Comparison of ENCODE assay signal across 24 cellular contexts in genomic region chr20:59220161-59220560, GRCh38. TPM values are rescaled to one million over a fixed set of nuclear protein-coding genes. Genes with fewer than 3 reads are reported as not detected.
A peak's percentile ranks its signal among the peaks of the same experiment; 100 is the strongest.
DNase-seq lines count a peak whose midpoint lies in the region; ATAC-seq and TF ChIP-seq lines count a peak whose summit lies in the region.
"Had no signal": no experiment of that assay in that cellular context is flagged by ENCODE, and none has a peak within 500 bp of the region (broad histone marks: within the 10 kb centered on the region; RNA-seq: fewer than 3 reads in every experiment).

No MANE protein-coding gene starts in this region.

- peaks cover 5 to 13% of the 10 kb centered on the region in 2 donors for H3K4me1 ChIP-seq in naive thymus-derived CD4-positive, alpha-beta T cell (ENCODE audit: control insufficient read depth in 2 of 2, insufficient read depth in 2 of 2, low read length in 2 of 2)
- H3K4me1 ChIP-seq in gastrocnemius medialis = peaks cover 10 to 16% of the 10 kb centered on the region in 2 donors

- H3K27me3 Mint-ChIP-seq in activated naive CD8-positive, alpha-beta T cell = no peaks in the 10 kb centered on the region
- H3K27me3 Mint-ChIP-seq in activated naive CD8-positive, alpha-beta T cell treated with anti-CD3 and anti-CD28 coated beads, Interleukin-2, amount 50 U/mL, for 24 hours = peaks cover 4% of the 10 kb centered on the region
- H3K27me3 Mint-ChIP-seq in T-cell = no peaks in the 10 kb centered on the region
- peaks cover 0 to 14% (median 0%) of the 10 kb centered on the region in 5 donors for H3K27me3 Mint-ChIP-seq in naive thymus-derived CD4-positive, alpha-beta T cell

- no peak for ATAC-seq in activated naive CD8-positive, alpha-beta T cell treated with anti-CD3 and anti-CD28 coated beads, Interleukin-2, amount 50 U/mL, for 24 hours
- ATAC-seq in T-cell (replicated peaks in 1 of 4) (no peak), gastrocnemius medialis (no peak), GM19324 (IDR thresholded peaks at IDR 0.05; ENCODE audit: low FRiP score, unreplicated experiment) (no peak)
- ATAC-seq in naive thymus-derived CD4-positive, alpha-beta T cell = no peak
- ATAC-seq: HCT116, Right ventricle myocardium inferior had no signal

- peaks cover 21% of the 10 kb centered on the region for H3K4me1 Mint-ChIP-seq in activated naive CD8-positive, alpha-beta T cell (ENCODE audit: low read depth)
- peaks cover 35% of the 10 kb centered on the region for H3K4me1 Mint-ChIP-seq in activated naive CD8-positive, alpha-beta T cell treated with anti-CD3 and anti-CD28 coated beads, Interleukin-2, amount 50 U/mL, for 24 hours
- H3K4me1 Mint-ChIP-seq in T-cell = peaks cover 29 to 34% (median 33%) of the 10 kb centered on the region in 3 donors
- peaks cover 14 to 43% (median 32%) of the 10 kb centered on the region in 7 donors for H3K4me1 Mint-ChIP-seq in naive thymus-derived CD4-positive, alpha-beta T cell

- peak overlapping the region; percentile 22 for H3K27ac Mint-ChIP-seq in activated naive CD8-positive, alpha-beta T cell
- H3K27ac Mint-ChIP-seq in activated naive CD8-positive, alpha-beta T cell treated with anti-CD3 and anti-CD28 coated beads, Interleukin-2, amount 50 U/mL, for 24 hours = no peak overlapping the region
- peak overlapping the region; percentile 83 to 86 for H3K27ac Mint-ChIP-seq in T-cell
- peak overlapping the region in 8 of 9 donors; percentile 36 to 91 (median 74) for H3K27ac Mint-ChIP-seq in naive thymus-derived CD4-positive, alpha-beta T cell

- no peak for TF ChIP-seq POLR2A in gastrocnemius medialis (IDR thresholded peaks at IDR 0.05)

- peaks cover 0 to 17% (median 0%) of the 10 kb centered on the region in 3 experiments for H3K36me3 ChIP-seq in naive thymus-derived CD4-positive, alpha-beta T cell (ENCODE audit: control insufficient read depth in 2 of 3, insufficient read depth in 3 of 3, low read length in 3 of 3)
- H3K36me3 ChIP-seq in gastrocnemius medialis = no peaks in the 10 kb centered on the region
- H3K36me3 ChIP-seq: BLaER1, SJCRH30 had no signal

- no peak for TF ChIP-seq CTCF in gastrocnemius medialis (IDR thresholded peaks at IDR 0.05 in 4 of 5, conservative IDR thresholded peaks at IDR 0.05 in 1 of 5)

- no peak for DNase-seq in activated naive CD8-positive, alpha-beta T cell treated with anti-CD3 and anti-CD28 coated beads, Interleukin-2, amount 50 U/mL, for 24 hours
- DNase-seq in T-cell = no peak
- DNase-seq in naive thymus-derived CD4-positive, alpha-beta T cell = no peak
- no peak for DNase-seq in NCI-H2107 treated with DMSO at 0.1 percent for 48 hours (lab: John Stamatoyannopoulos, UW; ENCODE audit: unreplicated experiment)
- no peak for DNase-seq in gastrocnemius medialis
- DNase-seq: DMS153, DND-41, MM.1S, NCI-H2029, NCI-H446 treated with DMSO at 0.1 percent for 48 hours, NCI-H526, PC-9, SJCRH30 had no signal

- CTCF ChIA-PET in T-cell (lab: Charles Lee) = no interaction called here
- CTCF ChIA-PET in naive thymus-derived CD4-positive, alpha-beta T cell (lab: Charles Lee) = no interaction called here

- H3K36me3 Mint-ChIP-seq in activated naive CD8-positive, alpha-beta T cell = peaks cover 2% of the 10 kb centered on the region
- H3K36me3 Mint-ChIP-seq in activated naive CD8-positive, alpha-beta T cell treated with anti-CD3 and anti-CD28 coated beads, Interleukin-2, amount 50 U/mL, for 24 hours (ENCODE audit: low read depth) = peaks cover 4% of the 10 kb centered on the region
- peaks cover 47% of the 10 kb centered on the region for H3K36me3 Mint-ChIP-seq in T-cell
- peaks cover 6 to 20% (median 7%) of the 10 kb centered on the region in 5 donors for H3K36me3 Mint-ChIP-seq in naive thymus-derived CD4-positive, alpha-beta T cell

- intact Hi-C loops in naive thymus-derived CD4-positive, alpha-beta T cell (cut with micrococcal nuclease) = loop anchor here (5.0 to 10.0 kb wide), 5 partner anchors 73 to 565 kb away; partner anchors contain the start of genes PRELID3B (in 1 of the 2) and STX16 (in 1 of the 2)
- intact Hi-C loops in gastrocnemius medialis (cut with DNase I; ENCODE audit: low total_unique reads) = no loop called here

- H3K27ac ChIP-seq in naive thymus-derived CD4-positive, alpha-beta T cell (ENCODE audit: low read depth, low read length) = no peak overlapping the region
- H3K27ac ChIP-seq in gastrocnemius medialis = no peak overlapping the region
- H3K27ac ChIP-seq: BLaER1, HL-60, KMS-11, PC-9, SJCRH30 had no signal

- H3K4me3 ChIP-seq in naive thymus-derived CD4-positive, alpha-beta T cell (ENCODE audit: low read length) = no peak overlapping the region
- H3K4me3 ChIP-seq in gastrocnemius medialis = no peak overlapping the region
- H3K4me3 ChIP-seq: BLaER1, PC-9, SJCRH30 had no signal

- no peaks in the 10 kb centered on the region for H3K9me3 Mint-ChIP-seq in activated naive CD8-positive, alpha-beta T cell (ENCODE audit: low read depth)
- no peaks in the 10 kb centered on the region for H3K9me3 Mint-ChIP-seq in activated naive CD8-positive, alpha-beta T cell treated with anti-CD3 and anti-CD28 coated beads, Interleukin-2, amount 50 U/mL, for 24 hours
- no peaks in the 10 kb centered on the region for H3K9me3 Mint-ChIP-seq in T-cell
- no peaks in the 10 kb centered on the region for H3K9me3 Mint-ChIP-seq in naive thymus-derived CD4-positive, alpha-beta T cell
- H3K9me3 Mint-ChIP-seq: IgD-negative memory B cell had no signal

- no peaks in the 10 kb centered on the region for H3K27me3 ChIP-seq in naive thymus-derived CD4-positive, alpha-beta T cell (ENCODE audit: control insufficient read depth in 2 of 2, insufficient read depth in 2 of 2, low read length in 2 of 2)
- H3K27me3 ChIP-seq in gastrocnemius medialis = peaks cover 0 to 6% (median 5%) of the 10 kb centered on the region in 3 donors
- H3K27me3 ChIP-seq: SJCRH30 had no signal

- no peaks in the 10 kb centered on the region for H3K9me3 ChIP-seq in naive thymus-derived CD4-positive, alpha-beta T cell (ENCODE audit: control insufficient read depth in 2 of 3, low read length in 3 of 3)
- no peaks in the 10 kb centered on the region for H3K9me3 ChIP-seq in gastrocnemius medialis
- H3K9me3 ChIP-seq: BLaER1, SJCRH30 had no signal

- POLR2A ChIA-PET in T-cell (lab: Charles Lee) = interaction anchor here (0.6 kb wide), 2 partner anchors 52 to 132 kb away, joined by 3 to 16 read pairs; no protein-coding TSS in a partner anchor
- POLR2A ChIA-PET in naive thymus-derived CD4-positive, alpha-beta T cell (lab: Charles Lee) = no interaction called here

- no peak overlapping the region for H3K4me3 Mint-ChIP-seq in activated naive CD8-positive, alpha-beta T cell
- no peak overlapping the region for H3K4me3 Mint-ChIP-seq in activated naive CD8-positive, alpha-beta T cell treated with anti-CD3 and anti-CD28 coated beads, Interleukin-2, amount 50 U/mL, for 24 hours
- H3K4me3 Mint-ChIP-seq in T-cell = no peak overlapping the region
- peak overlapping the region in 1 of 10 donors; percentile 23 for H3K4me3 Mint-ChIP-seq in naive thymus-derived CD4-positive, alpha-beta T cell

- in situ Hi-C loops in gastrocnemius medialis (cut with MboI; ENCODE audit: low sequenced_read_pairs in 4 of 4) = loop anchor here in 2 of 4 donors (5.0 to 10.0 kb wide), 2 partner anchors 133 to 345 kb away; no protein-coding TSS in a partner anchor

RNA-seq across cellular contexts. Expression of gene ZNF831, which starts 56.5 kb away (rescaled TPM):
- total RNA-seq in T-cell (10 to 100 TPM; 23.1 to 48.0 (median 29.7) TPM), gastrocnemius medialis (under 1 TPM in 2 of 4 donors, not detected in 2; 0.05 to 0.07 TPM)
- total RNA-seq in naive thymus-derived CD4-positive, alpha-beta T cell = 10 to 100 TPM in 4 of 5 experiments, 1 to 10 TPM in 1; 8.5 to 37.8 (median 35.5) TPM
- 1 to 10 TPM; 5.6 to 7.8 TPM for polyA plus RNA-seq in naive thymus-derived CD4-positive, alpha-beta T cell
- total RNA-seq: H4, PC-9, RPMI7951 had no signal
- polyA plus RNA-seq: AG04450 had no signal

Comparison
In these comparisons a context has a peak if more than half of its experiments do, and no peak if none do; other contexts are left out.
1. RNA of gene ZNF831, which starts 56.5 kb away (total RNA-seq): 8.5 to 37.8 TPM in naive thymus-derived CD4-positive, alpha-beta T cell and 23.1 to 48.0 TPM in T-cell; 0.05 to 0.07 TPM in gastrocnemius medialis; every median in the first group is over 4 times any median in the second.